Comparison of ENCODE assay signal across 1 cellular context in genomic region chr9:6412572-6413364, GRCh38.
TF ChIP-seq lines count a peak whose summit lies in the region.

A gene with protein sequence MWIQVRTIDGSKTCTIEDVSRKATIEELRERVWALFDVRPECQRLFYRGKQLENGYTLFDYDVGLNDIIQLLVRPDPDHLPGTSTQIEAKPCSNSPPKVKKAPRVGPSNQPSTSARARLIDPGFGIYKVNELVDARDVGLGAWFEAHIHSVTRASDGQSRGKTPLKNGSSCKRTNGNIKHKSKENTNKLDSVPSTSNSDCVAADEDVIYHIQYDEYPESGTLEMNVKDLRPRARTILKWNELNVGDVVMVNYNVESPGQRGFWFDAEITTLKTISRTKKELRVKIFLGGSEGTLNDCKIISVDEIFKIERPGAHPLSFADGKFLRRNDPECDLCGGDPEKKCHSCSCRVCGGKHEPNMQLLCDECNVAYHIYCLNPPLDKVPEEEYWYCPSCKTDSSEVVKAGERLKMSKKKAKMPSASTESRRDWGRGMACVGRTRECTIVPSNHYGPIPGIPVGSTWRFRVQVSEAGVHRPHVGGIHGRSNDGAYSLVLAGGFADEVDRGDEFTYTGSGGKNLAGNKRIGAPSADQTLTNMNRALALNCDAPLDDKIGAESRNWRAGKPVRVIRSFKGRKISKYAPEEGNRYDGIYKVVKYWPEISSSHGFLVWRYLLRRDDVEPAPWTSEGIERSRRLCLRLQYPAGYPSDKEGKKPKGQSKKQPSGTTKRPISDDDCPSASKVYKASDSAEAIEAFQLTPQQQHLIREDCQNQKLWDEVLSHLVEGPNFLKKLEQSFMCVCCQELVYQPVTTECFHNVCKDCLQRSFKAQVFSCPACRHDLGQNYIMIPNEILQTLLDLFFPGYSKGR (plus strand): TSS chr9:6413199. CDS start chr9:6413491, 292 bp downstream.

TF ChIP-seq in HCT116, 20 proteins besides CTCF, POLR2A, EP300 and RAD21 (continued from another document):
- TF ChIP-seq, protein P1, sequence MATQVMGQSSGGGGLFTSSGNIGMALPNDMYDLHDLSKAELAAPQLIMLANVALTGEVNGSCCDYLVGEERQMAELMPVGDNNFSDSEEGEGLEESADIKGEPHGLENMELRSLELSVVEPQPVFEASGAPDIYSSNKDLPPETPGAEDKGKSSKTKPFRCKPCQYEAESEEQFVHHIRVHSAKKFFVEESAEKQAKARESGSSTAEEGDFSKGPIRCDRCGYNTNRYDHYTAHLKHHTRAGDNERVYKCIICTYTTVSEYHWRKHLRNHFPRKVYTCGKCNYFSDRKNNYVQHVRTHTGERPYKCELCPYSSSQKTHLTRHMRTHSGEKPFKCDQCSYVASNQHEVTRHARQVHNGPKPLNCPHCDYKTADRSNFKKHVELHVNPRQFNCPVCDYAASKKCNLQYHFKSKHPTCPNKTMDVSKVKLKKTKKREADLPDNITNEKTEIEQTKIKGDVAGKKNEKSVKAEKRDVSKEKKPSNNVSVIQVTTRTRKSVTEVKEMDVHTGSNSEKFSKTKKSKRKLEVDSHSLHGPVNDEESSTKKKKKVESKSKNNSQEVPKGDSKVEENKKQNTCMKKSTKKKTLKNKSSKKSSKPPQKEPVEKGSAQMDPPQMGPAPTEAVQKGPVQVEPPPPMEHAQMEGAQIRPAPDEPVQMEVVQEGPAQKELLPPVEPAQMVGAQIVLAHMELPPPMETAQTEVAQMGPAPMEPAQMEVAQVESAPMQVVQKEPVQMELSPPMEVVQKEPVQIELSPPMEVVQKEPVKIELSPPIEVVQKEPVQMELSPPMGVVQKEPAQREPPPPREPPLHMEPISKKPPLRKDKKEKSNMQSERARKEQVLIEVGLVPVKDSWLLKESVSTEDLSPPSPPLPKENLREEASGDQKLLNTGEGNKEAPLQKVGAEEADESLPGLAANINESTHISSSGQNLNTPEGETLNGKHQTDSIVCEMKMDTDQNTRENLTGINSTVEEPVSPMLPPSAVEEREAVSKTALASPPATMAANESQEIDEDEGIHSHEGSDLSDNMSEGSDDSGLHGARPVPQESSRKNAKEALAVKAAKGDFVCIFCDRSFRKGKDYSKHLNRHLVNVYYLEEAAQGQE (IDR thresholded peaks at IDR 0.05; ENCODE audit: low read depth) = no peak
- TF ChIP-seq MAX (IDR thresholded peaks at IDR 0.05) (peak; percentile 88), SIN3A (IDR thresholded peaks at IDR 0.05; ENCODE audit: low read depth) (peak; percentile 72), JUND (IDR thresholded peaks at IDR 0.05) (no peak), POLR2AphosphoS5 (IDR thresholded peaks at IDR 0.05; ENCODE audit: low read depth, low read length) (peak; percentile 90), TCF7L2 (IDR thresholded peaks at IDR 0.05; ENCODE audit: borderline replicate concordance, extremely low read depth, insufficient read depth, insufficient read length) (no peak), YY1 (IDR thresholded peaks at IDR 0.05; ENCODE audit: extremely low read depth, insufficient replicate concordance, low read depth, low read length) (peak; percentile 88), SRF (IDR thresholded peaks at IDR 0.05; ENCODE audit: low read depth) (peak; percentile 32; the same call in 1 of the 2 replicates)
